Comparison of ENCODE assay signal across 8 cellular contexts in genomic region chr2:63589148-63589972, GRCh38. TPM values are rescaled to one million over a fixed set of nuclear protein-coding genes. Genes with fewer than 3 reads are reported as not detected.
A peak's percentile ranks its signal among the peaks of the same experiment; 100 is the strongest.
DNase-seq lines count a peak whose midpoint lies in the region; ATAC-seq and TF ChIP-seq lines count a peak whose summit lies in the region.

No MANE protein-coding gene starts in this region.

- WGBS in urinary bladder: 5% methylated on average over 26 of the region's 26 CpGs

- H3K9me3 ChIP-seq in HAP-1: no peaks in the 10 kb centered on the region

- no peaks in the 10 kb centered on the region for H3K27me3 Mint-ChIP-seq in memory B cell

- peak overlapping the region; percentile 93 for H3K4me3 Mint-ChIP-seq in memory B cell

- H3K4me1 ChIP-seq in HAP-1 (peaks cover 36% of the 10 kb centered on the region), urinary bladder (ENCODE audit: insufficient read depth) (no peaks in the 10 kb centered on the region)

- peak overlapping the region; percentile 19 for H3K27ac ChIP-seq in urinary bladder (ENCODE audit: low read depth)

- H3K36me3 ChIP-seq in HAP-1 (replicated peaks): peaks cover under 1% of the 10 kb centered on the region; the same call in 1 of the 2 replicates
- H3K36me3 ChIP-seq in urinary bladder (ENCODE audit: insufficient read depth): no peaks in the 10 kb centered on the region

- peaks cover 5% of the 10 kb centered on the region for H3K36me3 Mint-ChIP-seq in memory B cell

- H3K4me3 ChIP-seq in HAP-1: peak overlapping the region; percentile 86
- peak overlapping the region; percentile 77 for H3K4me3 ChIP-seq in choroid plexus epithelial cell (ENCODE audit: low read depth, low read length)
- peak overlapping the region; percentile 58 for H3K4me3 ChIP-seq in urinary bladder (ENCODE audit: low read depth, low read length)

- in situ Hi-C loops in HAP-1 (cut with MboI; ENCODE audit: low sequenced_read_pairs): no loop called here

- ATAC-seq in memory B cell (ENCODE audit: low read depth) (no peak), HG02973 (IDR thresholded peaks at IDR 0.05; ENCODE audit: unreplicated experiment) (no peak)

- peak overlapping the region; percentile 96 for H3K27ac Mint-ChIP-seq in memory B cell

- H3K9me3 Mint-ChIP-seq in memory B cell: no peaks in the 10 kb centered on the region

- TF ChIP-seq CTCF in choroid plexus epithelial cell (conservative IDR thresholded peaks at IDR 0.05; ENCODE audit: low read depth, low read length): no peak

- DNase-seq in DMS153 (lab: John Stamatoyannopoulos, UW) (peak; percentile 3), DMS153 treated with DMSO at 0.1 percent for 48 hours (lab: John Stamatoyannopoulos, UW; ENCODE audit: unreplicated experiment) (no peak), HAP-1 (ENCODE audit: low spot score in 2 of 2) (peak; percentile 45 to 50), NCI-H69 (lab: John Stamatoyannopoulos, UW) (peak; percentile 65), choroid plexus epithelial cell (ENCODE audit: low read depth) (no peak), memory B cell (ENCODE audit: low spot score in 2 of 2) (no peak)

- peaks cover 16% of the 10 kb centered on the region for H3K4me1 Mint-ChIP-seq in memory B cell

- no peaks in the 10 kb centered on the region for H3K27me3 ChIP-seq in HAP-1 (ENCODE audit: low read depth)

RNA-seq across cellular contexts. Expression of gene MDH1, which starts 0.6 kb away (rescaled TPM):
- total RNA-seq in urinary bladder: 147 TPM
- 192 TPM for polyA plus RNA-seq in urinary bladder

RNA-seq across cellular contexts. Expression of gene WDPCP, which starts 1.1 kb away (rescaled TPM):
- 49.2 TPM for total RNA-seq in urinary bladder
- polyA plus RNA-seq in urinary bladder: 3.8 TPM

Comparison
In these comparisons a context has a peak if more than half of its experiments do, and no peak if none do; other contexts are left out.
1. DNase-seq: peak in DMS153 (single experiment), HAP-1 (2 of 2) and NCI-H69 (single experiment); none in DMS153 treated with DMSO at 0.1 percent for 48 hours (single experiment), choroid plexus epithelial cell (single experiment) and memory B cell (0 of 2).
2. Peak in every context shown above with its lines, with median percentiles within 50 percentile points of each other: H3K4me3 ChIP-seq.